ENCODE assay signal across 9 cellular contexts in the genomic region with DNA sequence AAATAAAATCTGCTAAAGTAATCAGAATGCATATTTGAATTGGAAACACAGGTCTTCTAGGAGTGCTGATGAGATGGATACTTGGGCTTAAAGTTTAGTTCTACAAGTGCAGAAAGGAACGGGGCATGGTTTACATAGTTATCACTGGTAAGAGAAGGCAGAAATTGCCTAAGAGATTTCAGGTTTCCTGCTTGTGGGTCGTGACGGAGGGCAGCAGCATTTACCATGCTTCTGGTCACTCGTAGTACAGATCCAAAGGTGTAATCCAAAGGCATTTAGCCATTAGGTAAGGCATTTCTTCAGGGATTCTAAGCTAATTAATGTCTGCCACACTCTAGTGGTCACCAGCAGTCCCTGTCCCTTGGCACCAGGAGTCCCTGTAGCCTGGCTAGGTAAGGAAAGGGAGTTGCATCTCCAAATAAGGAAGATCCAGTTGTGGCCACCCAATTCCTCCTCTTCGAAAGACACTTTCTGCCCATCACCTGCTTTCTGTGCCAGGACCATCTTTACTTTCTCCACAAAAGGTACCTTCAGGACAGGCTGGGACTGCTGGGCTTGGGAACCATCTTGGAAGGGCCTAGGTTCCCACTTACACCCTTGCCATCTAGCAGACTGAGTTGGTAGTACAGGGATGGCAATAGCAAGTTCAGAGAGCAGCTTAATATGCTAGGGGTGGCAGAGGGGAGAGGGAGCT. TPM values are rescaled to one million over a fixed set of nuclear protein-coding genes. Genes with fewer than 3 reads are reported as not detected.
A peak's percentile ranks its signal among the peaks of the same experiment; 100 is the strongest.
DNase-seq lines count a peak whose midpoint lies in the region; ATAC-seq, FAIRE-seq and TF ChIP-seq lines count a peak whose summit lies in the region.
"Had no signal": no experiment of that assay in that cellular context is flagged by ENCODE, and none has a peak within 500 bp of the region (broad histone marks: within the 10 kb centered on the region; RNA-seq: fewer than 3 reads in every experiment).

No MANE protein-coding gene starts in this region.

- H3K27ac ChIP-seq in testis: peak overlapping the region; percentile 86 to 98

- peak overlapping the region; percentile 99 for H3K27ac Mint-ChIP-seq in activated CD4-positive, alpha-beta T cell treated with anti-CD3 and anti-CD28 coated beads, Interleukin-2, amount 10 ng/mL, durations not matched to agents 24 days and 14 days
- peak overlapping the region; percentile 97 for H3K27ac Mint-ChIP-seq in activated CD4-positive, alpha-beta memory T cell treated with anti-CD3 and anti-CD28 coated beads, Interleukin-2, amount 10 ng/mL, durations not matched to agents 7 days and 5 days
- H3K27ac Mint-ChIP-seq in immature natural killer cell: peak overlapping the region; percentile 96 to 98 (median 98)

- no peaks in the 10 kb centered on the region for H3K9me3 ChIP-seq in testis

- no peaks in the 10 kb centered on the region for H3K27me3 ChIP-seq in testis

- H3K36me3 ChIP-seq in testis (ENCODE audit: low read depth, missing control alignments): no peaks in the 10 kb centered on the region

- no peak for TF ChIP-seq POLR2A in testis (IDR thresholded peaks at IDR 0.05)

- H3K36me3 Mint-ChIP-seq in activated CD4-positive, alpha-beta T cell treated with anti-CD3 and anti-CD28 coated beads, Interleukin-2, amount 10 ng/mL, durations not matched to agents 24 days and 14 days (ENCODE audit: low read depth): no peaks in the 10 kb centered on the region
- no peaks in the 10 kb centered on the region for H3K36me3 Mint-ChIP-seq in activated CD4-positive, alpha-beta memory T cell treated with anti-CD3 and anti-CD28 coated beads, Interleukin-2, amount 10 ng/mL, durations not matched to agents 7 days and 5 days (ENCODE audit: low read depth)
- no peaks in the 10 kb centered on the region for H3K36me3 Mint-ChIP-seq in immature natural killer cell

- peak overlapping the region; percentile 98 to 99 for H3K4me3 ChIP-seq in testis

- peak overlapping the region; percentile 96 for H3K4me3 Mint-ChIP-seq in activated CD4-positive, alpha-beta T cell treated with anti-CD3 and anti-CD28 coated beads, Interleukin-2, amount 10 ng/mL, durations not matched to agents 24 days and 14 days
- peak overlapping the region; percentile 93 for H3K4me3 Mint-ChIP-seq in activated CD4-positive, alpha-beta memory T cell treated with anti-CD3 and anti-CD28 coated beads, Interleukin-2, amount 10 ng/mL, durations not matched to agents 7 days and 5 days
- H3K4me3 Mint-ChIP-seq in immature natural killer cell: peak overlapping the region; percentile 95 to 98 (median 96)

- peaks cover 32% of the 10 kb centered on the region for H3K4me1 ChIP-seq in testis

- 49 to 59% methylated on average over 5 of the region's 5 CpGs for WGBS in testis, 2 donors

- no peaks in the 10 kb centered on the region for H3K27me3 Mint-ChIP-seq in activated CD4-positive, alpha-beta T cell treated with anti-CD3 and anti-CD28 coated beads, Interleukin-2, amount 10 ng/mL, durations not matched to agents 24 days and 14 days
- H3K27me3 Mint-ChIP-seq in activated CD4-positive, alpha-beta memory T cell treated with anti-CD3 and anti-CD28 coated beads, Interleukin-2, amount 10 ng/mL, durations not matched to agents 7 days and 5 days: no peaks in the 10 kb centered on the region
- H3K27me3 Mint-ChIP-seq in immature natural killer cell (ENCODE audit: low read depth in 3 of 3): peaks cover 6 to 11% (median 8%) of the 10 kb centered on the region in 3 donors

- TF ChIP-seq CTCF in testis (IDR thresholded peaks at IDR 0.05): no peak

- DNase-seq in activated CD4-positive, alpha-beta T cell treated with anti-CD3 and anti-CD28 coated beads, Interleukin-2, amount 10 ng/mL, durations not matched to agents 24 days and 14 days: peak; percentile 59
- DNase-seq in activated CD4-positive, alpha-beta T cell treated with anti-CD3 and anti-CD28 coated beads for 48 hours: no peak
- no peak for DNase-seq in activated CD4-positive, alpha-beta memory T cell treated with anti-CD3 and anti-CD28 coated beads, Interleukin-2, amount 10 ng/mL, durations not matched to agents 7 days and 5 days
- no peak for DNase-seq in immature natural killer cell
- DNase-seq in testis: no peak
- DNase-seq in RCC 7860 (ENCODE audit: low spot score): no peak
- DNase-seq in SIG-M5 (lab: John Stamatoyannopoulos, UW): no peak

- POLR2A ChIA-PET in activated CD4-positive, alpha-beta memory T cell treated with anti-CD3 and anti-CD28 coated beads, Interleukin-2, amount 10 ng/mL, durations not matched to agents 7 days and 5 days (lab: Charles Lee): interaction anchor here (1.3 to 4.4 kb wide), 6 partner anchors 7 to 136 kb away, joined by 3 to 39 read pairs (median 9); a partner anchor contains a TSS

- CTCF ChIA-PET in activated CD4-positive, alpha-beta memory T cell treated with anti-CD3 and anti-CD28 coated beads, Interleukin-2, amount 10 ng/mL, durations not matched to agents 7 days and 5 days (lab: Charles Lee): interaction anchor here (1.5 to 3.3 kb wide), 3 partner anchors 20 to 454 kb away, joined by 3 to 28 read pairs (median 17); a partner anchor contains a TSS

- FAIRE-seq in RCC 7860 (lab: Jason Lieb, UNC): no peak
- FAIRE-seq: G401.6 had no signal

- ATAC-seq in HG02970 (IDR thresholded peaks at IDR 0.05; ENCODE audit: low FRiP score, unreplicated experiment): no peak

- peaks cover 14% of the 10 kb centered on the region for H3K4me1 Mint-ChIP-seq in activated CD4-positive, alpha-beta T cell treated with anti-CD3 and anti-CD28 coated beads, Interleukin-2, amount 10 ng/mL, durations not matched to agents 24 days and 14 days
- peaks cover 25% of the 10 kb centered on the region for H3K4me1 Mint-ChIP-seq in activated CD4-positive, alpha-beta memory T cell treated with anti-CD3 and anti-CD28 coated beads, Interleukin-2, amount 10 ng/mL, durations not matched to agents 7 days and 5 days
- H3K4me1 Mint-ChIP-seq in immature natural killer cell: peaks cover 12 to 19% of the 10 kb centered on the region in 2 donors

- intact Hi-C loops in activated CD4-positive, alpha-beta T cell treated with anti-CD3 and anti-CD28 coated beads, Interleukin-2, amount 10 ng/mL, durations not matched to agents 24 days and 14 days (cut with micrococcal nuclease): loop anchor here (5.0 kb wide), 2 partner anchors 230 to 280 kb away; no protein-coding TSS in a partner anchor
- intact Hi-C loops in testis (cut with DNase I; ENCODE audit: low total_unique reads): loop anchor here (5.0 kb wide), 1 partner anchor 295 kb away; a partner anchor contains a TSS

- no peaks in the 10 kb centered on the region for H3K9me3 Mint-ChIP-seq in activated CD4-positive, alpha-beta T cell treated with anti-CD3 and anti-CD28 coated beads, Interleukin-2, amount 10 ng/mL, durations not matched to agents 24 days and 14 days
- no peaks in the 10 kb centered on the region for H3K9me3 Mint-ChIP-seq in activated CD4-positive, alpha-beta memory T cell treated with anti-CD3 and anti-CD28 coated beads, Interleukin-2, amount 10 ng/mL, durations not matched to agents 7 days and 5 days
- no peaks in the 10 kb centered on the region for H3K9me3 Mint-ChIP-seq in immature natural killer cell

RNA-seq across cellular contexts. Expression of a gene that starts 1.5 kb away (rescaled TPM):
- total RNA-seq in activated CD4-positive, alpha-beta T cell treated with anti-CD3 and anti-CD28 coated beads, Interleukin-2, amount 10 ng/mL, durations not matched to agents 24 days and 14 days: 9.5 and 9.9 TPM in 2 replicates
- 10 to 100 TPM; 18.1 to 18.4 TPM for total RNA-seq in activated CD4-positive, alpha-beta memory T cell treated with anti-CD3 and anti-CD28 coated beads, Interleukin-2, amount 10 ng/mL, durations not matched to agents 7 days and 5 days
- 1 to 10 TPM; 5.2 to 5.9 (median 5.6) TPM for polyA plus RNA-seq in immature natural killer cell
- 10 to 100 TPM; 52.8 to 64.1 TPM for total RNA-seq in testis
- polyA plus RNA-seq in testis (ENCODE audit: insufficient read depth, low read depth, low replicate concordance): 101 TPM

RNA-seq across cellular contexts. Expression of a gene that starts 1.7 kb away (rescaled TPM):
- 23.5 and 24.3 TPM in 2 replicates for total RNA-seq in activated CD4-positive, alpha-beta T cell treated with anti-CD3 and anti-CD28 coated beads, Interleukin-2, amount 10 ng/mL, durations not matched to agents 24 days and 14 days
- total RNA-seq in activated CD4-positive, alpha-beta memory T cell treated with anti-CD3 and anti-CD28 coated beads, Interleukin-2, amount 10 ng/mL, durations not matched to agents 7 days and 5 days: 10 to 100 TPM; 10.5 to 16.1 TPM
- polyA plus RNA-seq in immature natural killer cell: 1 to 10 TPM in 2 of 3 donors, under 1 TPM in 1; 0.36 to 3.1 (median 1.0) TPM
- total RNA-seq in testis: 100 to 1,000 TPM; 127 to 162 TPM
- polyA plus RNA-seq in testis (ENCODE audit: insufficient read depth, low read depth, low replicate concordance): 108 TPM

RNA-seq across cellular contexts. Expression of a gene that starts 51.4 kb away (rescaled TPM):
- not detected in 2 replicates for total RNA-seq in activated CD4-positive, alpha-beta T cell treated with anti-CD3 and anti-CD28 coated beads, Interleukin-2, amount 10 ng/mL, durations not matched to agents 24 days and 14 days
- not detected for total RNA-seq in activated CD4-positive, alpha-beta memory T cell treated with anti-CD3 and anti-CD28 coated beads, Interleukin-2, amount 10 ng/mL, durations not matched to agents 7 days and 5 days
- polyA plus RNA-seq in immature natural killer cell (not detected), testis (ENCODE audit: insufficient read depth, low read depth, low replicate concordance) (0.76 TPM)
- total RNA-seq in testis: 1 to 10 TPM; 1.1 to 1.3 TPM

RNA-seq across cellular contexts. Expression of a gene that starts 54.5 kb away (rescaled TPM):
- 31.1 and 32.1 TPM in 2 replicates for total RNA-seq in activated CD4-positive, alpha-beta T cell treated with anti-CD3 and anti-CD28 coated beads, Interleukin-2, amount 10 ng/mL, durations not matched to agents 24 days and 14 days
- 10 to 100 TPM; 21.2 to 22.2 TPM for total RNA-seq in activated CD4-positive, alpha-beta memory T cell treated with anti-CD3 and anti-CD28 coated beads, Interleukin-2, amount 10 ng/mL, durations not matched to agents 7 days and 5 days
- polyA plus RNA-seq in immature natural killer cell: 1 to 10 TPM; 2.4 to 4.6 (median 2.6) TPM
- total RNA-seq in testis: 10 to 100 TPM; 30.9 to 40.1 TPM
- polyA plus RNA-seq in testis (ENCODE audit: insufficient read depth, low read depth, low replicate concordance): 16.9 TPM

RNA-seq across cellular contexts. Expression of a gene that starts 54.8 kb away (rescaled TPM):
- 0.28 and 0.63 TPM in 2 replicates for total RNA-seq in activated CD4-positive, alpha-beta T cell treated with anti-CD3 and anti-CD28 coated beads, Interleukin-2, amount 10 ng/mL, durations not matched to agents 24 days and 14 days
- under 1 TPM in 1 of 2 experiments, not detected in 1; 0.25 TPM for total RNA-seq in activated CD4-positive, alpha-beta memory T cell treated with anti-CD3 and anti-CD28 coated beads, Interleukin-2, amount 10 ng/mL, durations not matched to agents 7 days and 5 days
- polyA plus RNA-seq in immature natural killer cell (under 1 TPM in 1 of 3 donors, not detected in 2; 0.40 TPM), testis (ENCODE audit: insufficient read depth, low read depth, low replicate concordance) (31.3 TPM)
- total RNA-seq in testis: 10 to 100 TPM in 1 of 2 donors, 1 to 10 TPM in 1; 9.2 to 22.6 TPM
